Comparison of ENCODE assay signal across 13 cellular contexts in the genomic region with DNA sequence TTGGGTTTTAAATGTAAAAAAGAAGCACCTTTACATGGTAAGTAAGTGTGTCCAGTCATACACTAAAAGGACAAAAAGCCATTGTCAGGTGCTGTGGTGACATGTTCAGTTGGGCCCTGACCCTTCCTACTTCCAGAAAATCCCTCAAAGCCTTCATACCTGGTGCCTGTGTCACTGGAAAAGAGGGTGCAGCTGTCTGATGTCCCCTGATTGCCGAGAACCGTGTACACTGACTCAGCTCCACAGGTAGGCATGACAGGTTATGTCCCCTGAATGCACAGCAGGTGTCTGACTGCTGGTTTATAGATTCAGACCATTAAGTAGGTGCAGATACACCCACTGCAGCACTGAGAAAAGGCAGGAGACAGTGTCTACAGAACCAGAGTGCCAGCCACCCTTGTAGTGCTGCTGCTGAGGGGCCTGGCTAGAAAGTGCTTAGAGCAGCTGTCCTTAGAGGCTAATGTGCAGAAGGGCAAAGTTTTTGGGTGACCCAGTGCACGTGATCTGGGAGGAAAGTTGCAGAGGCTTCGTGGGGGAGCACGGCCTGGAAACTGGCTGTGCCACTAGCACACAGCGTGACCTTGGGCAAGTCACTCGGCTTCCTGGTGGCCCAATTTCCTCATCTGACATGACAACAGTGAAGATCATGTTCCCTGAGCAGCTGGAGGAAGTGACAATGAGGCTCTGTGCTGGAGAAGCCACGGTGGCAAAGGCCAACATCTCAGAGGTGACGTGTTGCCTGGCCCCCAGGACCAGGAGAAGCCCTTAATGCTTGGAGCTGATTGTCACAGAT.
DNase-seq lines count a peak whose midpoint lies in the region; ATAC-seq and TF ChIP-seq lines count a peak whose summit lies in the region.
"Had no signal": no experiment of that assay in that cellular context is flagged by ENCODE, and none has a peak within 500 bp of the region (broad histone marks: within the 10 kb centered on the region; RNA-seq: fewer than 3 reads in every experiment).

No MANE protein-coding gene starts in this region.

- ATAC-seq in HCT116: peak; percentile 65
- ATAC-seq in esophagus mucosa: peak; percentile 79
- ATAC-seq: activated CD4-positive, alpha-beta T cell treated with anti-CD3 and anti-CD28 coated beads for 36 hours had no signal

- H3K79me2 ChIP-seq in HCT116 (ENCODE audit: insufficient read depth, low read length): no peaks in the 10 kb centered on the region

- intact Hi-C loops in HCT116 (cut with micrococcal nuclease): no loop called here

- H3K9me3 Mint-ChIP-seq in osteocyte (ENCODE audit: unreplicated experiment) (no peaks in the 10 kb centered on the region), mesothelial cell of epicardium (no peaks in the 10 kb centered on the region)
- H3K9me3 Mint-ChIP-seq in activated naive CD8-positive, alpha-beta T cell treated with anti-CD3 and anti-CD28 coated beads for 36 hours: no peaks in the 10 kb centered on the region

- H3K4me3 ChIP-seq in HCT116 (replicated peaks in 1 of 2; ENCODE audit: low read depth in 1 of 2, low read length in 2 of 2) (no peak overlapping the region), NB4 (ENCODE audit: low read depth, low read length) (no peak overlapping the region)

- CTCF ChIA-PET in HCT116 (lab: Charles Lee): interaction anchor here (1.5 kb wide), 1 partner anchor 22 kb away, joined by 3 read pairs; no protein-coding TSS in a partner anchor

- DNase-seq in HCT116 (ENCODE audit: low read depth, low spot score) (peak; percentile 31), NB4 (ENCODE audit: low read depth) (peak; percentile 52), osteocyte (ENCODE audit: extremely low spot score, unreplicated experiment) (peak; percentile 76), NCI-H345 (lab: John Stamatoyannopoulos, UW) (no peak), mesothelial cell of epicardium (ENCODE audit: low spot score in 2 of 2, unreplicated experiment in 2 of 2) (no peak), NCI-H1417 treated with DMSO at 0.1 percent for 48 hours (lab: John Stamatoyannopoulos, UW) (no peak)
- no peak for DNase-seq in activated naive CD8-positive, alpha-beta T cell treated with anti-CD3 and anti-CD28 coated beads for 36 hours
- DNase-seq: activated CD4-positive, alpha-beta T cell treated with anti-CD3 and anti-CD28 coated beads for 36 hours; activated CD8-positive, alpha-beta memory T cell treated with anti-CD3 and anti-CD28 coated beads, Interleukin-2, amount 50 U/mL, for 4 hours; aorta; NCI-H226 had no signal

- no peak overlapping the region for H3K27ac Mint-ChIP-seq in osteocyte (ENCODE audit: unreplicated experiment)
- H3K27ac Mint-ChIP-seq in mesothelial cell of epicardium: no peak overlapping the region
- no peak overlapping the region for H3K27ac Mint-ChIP-seq in activated naive CD8-positive, alpha-beta T cell treated with anti-CD3 and anti-CD28 coated beads for 36 hours
- H3K27ac Mint-ChIP-seq: activated CD4-positive, alpha-beta T cell treated with anti-CD3 and anti-CD28 coated beads for 36 hours; progenitor cell of endocrine pancreas had no signal

- no TSS peak for BruUV-seq in HCT116 (replicated peaks; lab: Mats Ljungman, UMichigan)

- peaks cover 12 to 15% of the 10 kb centered on the region in 2 experiments; a peak in 3 of 4 replicates for H3K4me1 ChIP-seq in HCT116 (ENCODE audit: control insufficient read depth in 1 of 2, insufficient read depth in 2 of 2, low read length in 2 of 2)

- H3K36me3 Mint-ChIP-seq in osteocyte (ENCODE audit: unreplicated experiment) (no peaks in the 10 kb centered on the region), mesothelial cell of epicardium (no peaks in the 10 kb centered on the region)
- peaks cover 2% of the 10 kb centered on the region for H3K36me3 Mint-ChIP-seq in activated naive CD8-positive, alpha-beta T cell treated with anti-CD3 and anti-CD28 coated beads for 36 hours

- H3K4me3 Mint-ChIP-seq in osteocyte (ENCODE audit: unreplicated experiment) (no peak overlapping the region), mesothelial cell of epicardium (no peak overlapping the region)
- no peak overlapping the region for H3K4me3 Mint-ChIP-seq in activated naive CD8-positive, alpha-beta T cell treated with anti-CD3 and anti-CD28 coated beads for 36 hours
- H3K4me3 Mint-ChIP-seq: activated CD4-positive, alpha-beta T cell treated with anti-CD3 and anti-CD28 coated beads for 36 hours had no signal

- H3K27ac ChIP-seq in HCT116 (ENCODE audit: low read depth, low read length): no peak overlapping the region

- H4K20me1 ChIP-seq in HCT116 (ENCODE audit: insufficient read depth): no peaks in the 10 kb centered on the region

- no peaks in the 10 kb centered on the region for H3K27me3 Mint-ChIP-seq in osteocyte (ENCODE audit: unreplicated experiment)
- no peaks in the 10 kb centered on the region for H3K27me3 Mint-ChIP-seq in mesothelial cell of epicardium (ENCODE audit: low read depth)
- H3K27me3 Mint-ChIP-seq in activated naive CD8-positive, alpha-beta T cell treated with anti-CD3 and anti-CD28 coated beads for 36 hours: no peaks in the 10 kb centered on the region
- H3K27me3 Mint-ChIP-seq: activated CD4-positive, alpha-beta T cell treated with anti-CD3 and anti-CD28 coated beads for 36 hours had no signal

- no peak for TF ChIP-seq RAD21 in HCT116 (IDR thresholded peaks at IDR 0.05; ENCODE audit: low read depth)

- no peak overlapping the region for H2AFZ ChIP-seq in HCT116 (ENCODE audit: low read depth, low read length, poor library complexity, severe bottlenecking)

- H3K36me3 ChIP-seq in HCT116 (ENCODE audit: control insufficient read depth in 1 of 2, insufficient read depth in 2 of 2, low read length in 2 of 2): no peaks in the 10 kb centered on the region

- no peak overlapping the region for H3K9ac ChIP-seq in HCT116 (ENCODE audit: low read length)

- no peaks in the 10 kb centered on the region for H3K9me3 ChIP-seq in HCT116 (ENCODE audit: control insufficient read depth in 1 of 2, insufficient read depth in 1 of 2, low read depth in 1 of 2, low read length in 2 of 2)

- TF ChIP-seq POLR2A in HCT116 (IDR thresholded peaks at IDR 0.05; ENCODE audit: borderline replicate concordance, extremely low read depth, insufficient read depth, insufficient read length) (no peak), NB4 (IDR thresholded peaks at IDR 0.05; ENCODE audit: extremely low read depth, insufficient read length) (no peak)

- POLR2A ChIA-PET in HCT116 (lab: Charles Lee): no interaction called here

- no peaks in the 10 kb centered on the region for H3K9me2 ChIP-seq in HCT116 (ENCODE audit: insufficient read depth)

- H3K27me3 ChIP-seq in HCT116 (ENCODE audit: insufficient read depth, low read length): no peaks in the 10 kb centered on the region

- H3K4me1 Mint-ChIP-seq in osteocyte (ENCODE audit: unreplicated experiment) (no peaks in the 10 kb centered on the region), mesothelial cell of epicardium (peaks cover 24% of the 10 kb centered on the region)
- no peaks in the 10 kb centered on the region for H3K4me1 Mint-ChIP-seq in activated naive CD8-positive, alpha-beta T cell treated with anti-CD3 and anti-CD28 coated beads for 36 hours
- H3K4me1 Mint-ChIP-seq: activated CD4-positive, alpha-beta T cell treated with anti-CD3 and anti-CD28 coated beads for 36 hours had no signal

- no peak overlapping the region; the same call in 1 of the 2 replicates for H3K4me2 ChIP-seq in HCT116 (ENCODE audit: low read length)

- no peak for TF ChIP-seq CTCF in HCT116 (IDR thresholded peaks at IDR 0.05 in 2 of 3, conservative IDR thresholded peaks at IDR 0.05 in 1 of 3; ENCODE audit: borderline replicate concordance in 1 of 3, insufficient read depth in 1 of 3, low read depth in 2 of 3, low read length in 2 of 3)
- no peak for TF ChIP-seq CTCF in NB4 (IDR thresholded peaks at IDR 0.05; ENCODE audit: low read depth, low read length)
- no peak for TF ChIP-seq CTCF in osteocyte (IDR thresholded peaks at IDR 0.05)
- no peak for TF ChIP-seq CTCF in mesothelial cell of epicardium (IDR thresholded peaks at IDR 0.05; ENCODE audit: unreplicated experiment)

- RAD21 ChIA-PET in HCT116 (lab: Charles Lee; ENCODE audit: low non-redundant PET in 1 of 2, low total read pairs in 2 of 2, uncharacterized antibody in 2 of 2, unreplicated experiment in 2 of 2): no interaction called here

TF ChIP-seq in HCT116, 20 proteins besides CTCF, POLR2A, EP300 and RAD21:
- TF ChIP-seq TCF7L2 (IDR thresholded peaks at IDR 0.05; ENCODE audit: borderline replicate concordance, extremely low read depth, insufficient read depth, insufficient read length) (no peak), CBX3 (IDR thresholded peaks at IDR 0.05; ENCODE audit: low read depth) (no peak), SP1 (IDR thresholded peaks at IDR 0.05; ENCODE audit: low read depth) (peak; percentile 27), EZH2 (IDR thresholded peaks at IDR 0.05) (no peak), JUND (IDR thresholded peaks at IDR 0.05) (0 out of 2 replicates have a peak, but pooled peaks have one; percentile 12), EGR1 (IDR thresholded peaks at IDR 0.05; ENCODE audit: low read depth) (no peak), SIN3A (IDR thresholded peaks at IDR 0.05; ENCODE audit: low read depth) (no peak), FOSL1 (IDR thresholded peaks at IDR 0.05; ENCODE audit: low read depth) (peak; percentile 30; the same call in 1 of the 2 replicates)
- TF ChIP-seq, protein P1, sequence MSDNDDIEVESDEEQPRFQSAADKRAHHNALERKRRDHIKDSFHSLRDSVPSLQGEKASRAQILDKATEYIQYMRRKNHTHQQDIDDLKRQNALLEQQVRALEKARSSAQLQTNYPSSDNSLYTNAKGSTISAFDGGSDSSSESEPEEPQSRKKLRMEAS (IDR thresholded peaks at IDR 0.05): no peak
- TF ChIP-seq, protein P2, sequence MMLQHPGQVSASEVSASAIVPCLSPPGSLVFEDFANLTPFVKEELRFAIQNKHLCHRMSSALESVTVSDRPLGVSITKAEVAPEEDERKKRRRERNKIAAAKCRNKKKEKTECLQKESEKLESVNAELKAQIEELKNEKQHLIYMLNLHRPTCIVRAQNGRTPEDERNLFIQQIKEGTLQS (IDR thresholded peaks at IDR 0.05): no peak
- TF ChIP-seq, protein P3, sequence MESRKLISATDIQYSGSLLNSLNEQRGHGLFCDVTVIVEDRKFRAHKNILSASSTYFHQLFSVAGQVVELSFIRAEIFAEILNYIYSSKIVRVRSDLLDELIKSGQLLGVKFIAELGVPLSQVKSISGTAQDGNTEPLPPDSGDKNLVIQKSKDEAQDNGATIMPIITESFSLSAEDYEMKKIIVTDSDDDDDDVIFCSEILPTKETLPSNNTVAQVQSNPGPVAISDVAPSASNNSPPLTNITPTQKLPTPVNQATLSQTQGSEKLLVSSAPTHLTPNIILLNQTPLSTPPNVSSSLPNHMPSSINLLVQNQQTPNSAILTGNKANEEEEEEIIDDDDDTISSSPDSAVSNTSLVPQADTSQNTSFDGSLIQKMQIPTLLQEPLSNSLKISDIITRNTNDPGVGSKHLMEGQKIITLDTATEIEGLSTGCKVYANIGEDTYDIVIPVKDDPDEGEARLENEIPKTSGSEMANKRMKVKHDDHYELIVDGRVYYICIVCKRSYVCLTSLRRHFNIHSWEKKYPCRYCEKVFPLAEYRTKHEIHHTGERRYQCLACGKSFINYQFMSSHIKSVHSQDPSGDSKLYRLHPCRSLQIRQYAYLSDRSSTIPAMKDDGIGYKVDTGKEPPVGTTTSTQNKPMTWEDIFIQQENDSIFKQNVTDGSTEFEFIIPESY (IDR thresholded peaks at IDR 0.05; ENCODE audit: extremely low read depth, insufficient replicate concordance, low read length): no peak

Comparison
In these comparisons a context has a peak if more than half of its experiments do, and no peak if none do; other contexts are left out.
1. DNase-seq: peak in HCT116 (single experiment), NB4 (single experiment) and osteocyte (single experiment); none in NCI-H345 (single experiment), mesothelial cell of epicardium (0 of 2), NCI-H1417 treated with DMSO at 0.1 percent for 48 hours (single experiment) and activated naive CD8-positive, alpha-beta T cell treated with anti-CD3 and anti-CD28 coated beads for 36 hours (single experiment).